Comparison of ENCODE assay signal across 11 cellular contexts in genomic region chr2:23287250-23287704, GRCh38.
A peak's percentile ranks its signal among the peaks of the same experiment; 100 is the strongest.
DNase-seq lines count a peak whose midpoint lies in the region; ATAC-seq and TF ChIP-seq lines count a peak whose summit lies in the region.
"Had no signal": no experiment of that assay in that cellular context is flagged by ENCODE, and none has a peak within 500 bp of the region (broad histone marks: within the 10 kb centered on the region; RNA-seq: fewer than 3 reads in every experiment).

No MANE protein-coding gene starts in this region.

- H4K8ac ChIP-seq in mesenchymal stem cell (ENCODE audit: low read length): no peak overlapping the region

- no peaks in the 10 kb centered on the region for H3K36me3 Mint-ChIP-seq in stimulated activated memory B cell treated with anti-CD40 and anti-IgM and Interleukin-4, amounts not matched to agents 10 μg/mL and 1 μg/mL and 100 μg/mL, for 72 hours
- H3K36me3 Mint-ChIP-seq: memory B cell had no signal

- peak overlapping the region in 1 of 2 experiments; percentile 42 for H3K18ac ChIP-seq in mesenchymal stem cell (ENCODE audit: low read depth in 1 of 2, low read length in 2 of 2)

- DNase-seq in HT1080 (ENCODE audit: low read depth): peak; percentile 12
- DNase-seq in epidermal melanocyte (ENCODE audit: insufficient read length, low spot score): peak; percentile 27
- DNase-seq in mesenchymal stem cell: peak; percentile 66
- DNase-seq in suprapubic skin (ENCODE audit: low spot score in 2 of 2): no peak
- no peak for DNase-seq in activated naive CD4-positive, alpha-beta T cell treated with Interleukin-2 at 50 U/mL for 16 hours
- DNase-seq in activated CD8-positive, alpha-beta memory T cell treated with anti-CD3 and anti-CD28 coated beads, Interleukin-2, amount 50 U/mL, for 48 hours: no peak
- DNase-seq: NCI-H1417 treated with DMSO at 0.1 percent for 48 hours had no signal

- TF ChIP-seq POLR2A in suprapubic skin (IDR thresholded peaks at IDR 0.05): no peak

- H2BK120ac ChIP-seq in mesenchymal stem cell (ENCODE audit: low read depth, low read length): no peak overlapping the region

- H3K4me1 ChIP-seq in mesenchymal stem cell (ENCODE audit: control insufficient read depth, insufficient read depth, low read depth, low read length): peaks cover 9% of the 10 kb centered on the region
- H3K4me1 ChIP-seq in suprapubic skin: peaks cover 30% of the 10 kb centered on the region

- H3K4ac ChIP-seq in mesenchymal stem cell (ENCODE audit: low read depth in 1 of 2, low read length in 2 of 2): no peak overlapping the region

- H3K14ac ChIP-seq in mesenchymal stem cell (ENCODE audit: low read length in 2 of 2): no peak overlapping the region

- H3K27me3 ChIP-seq in mesenchymal stem cell (ENCODE audit: control insufficient read depth in 1 of 2, insufficient read depth in 1 of 2, low read length in 2 of 2) (no peaks in the 10 kb centered on the region), suprapubic skin (no peaks in the 10 kb centered on the region)

- no peak overlapping the region for H2BK15ac ChIP-seq in mesenchymal stem cell (ENCODE audit: low read depth, poor library complexity, severe bottlenecking)

- no peak overlapping the region for H3K27ac Mint-ChIP-seq in stimulated activated memory B cell treated with anti-CD40 and anti-IgM and Interleukin-4, amounts not matched to agents 10 μg/mL and 1 μg/mL and 100 μg/mL, for 72 hours
- H3K27ac Mint-ChIP-seq: dendritic cell treated with granulocyte-macrophage colony-stimulating factor and Interleukin-4, amounts not matched to agents 40 ng/mL and 50 ng/mL, for 4 days; memory B cell had no signal

- H3K4me2 ChIP-seq in mesenchymal stem cell (ENCODE audit: low read length, poor library complexity, severe bottlenecking): no peak overlapping the region

- no peak overlapping the region for H3K23ac ChIP-seq in mesenchymal stem cell (ENCODE audit: low read length in 2 of 2)

- H4K91ac ChIP-seq in mesenchymal stem cell (ENCODE audit: low read length): no peak overlapping the region

- no peaks in the 10 kb centered on the region for H3K4me1 Mint-ChIP-seq in stimulated activated memory B cell treated with anti-CD40 and anti-IgM and Interleukin-4, amounts not matched to agents 10 μg/mL and 1 μg/mL and 100 μg/mL, for 72 hours
- H3K4me1 Mint-ChIP-seq: memory B cell had no signal

- H2BK5ac ChIP-seq in mesenchymal stem cell (ENCODE audit: low read depth, low read length, poor library complexity, severe bottlenecking): peak overlapping the region; percentile 36

- peak overlapping the region; percentile 43 for H3K9ac ChIP-seq in mesenchymal stem cell (ENCODE audit: low read length)

- no peaks in the 10 kb centered on the region for H3K79me1 ChIP-seq in mesenchymal stem cell (replicated peaks; ENCODE audit: low read length, poor library complexity, severe bottlenecking)

- WGBS in mesenchymal stem cell: 95% methylated on average over 2 of the region's 3 CpGs
- WGBS in suprapubic skin: 63% methylated on average over 3 of the region's 3 CpGs

- H3K27me3 Mint-ChIP-seq in stimulated activated memory B cell treated with anti-CD40 and anti-IgM and Interleukin-4, amounts not matched to agents 10 μg/mL and 1 μg/mL and 100 μg/mL, for 72 hours: no peaks in the 10 kb centered on the region
- H3K27me3 Mint-ChIP-seq: dendritic cell treated with granulocyte-macrophage colony-stimulating factor and Interleukin-4, amounts not matched to agents 40 ng/mL and 50 ng/mL, for 4 days had no signal

- peak overlapping the region; percentile 92 for H3K27ac ChIP-seq in mesenchymal stem cell (ENCODE audit: low read length, poor library complexity, severe bottlenecking)
- peak overlapping the region; percentile 59 for H3K27ac ChIP-seq in suprapubic skin

- H2BK12ac ChIP-seq in mesenchymal stem cell (ENCODE audit: low read length in 2 of 2): peak overlapping the region in 1 of 2 experiments; percentile 20

- TF ChIP-seq CTCF in suprapubic skin (IDR thresholded peaks at IDR 0.05): no peak

- peaks cover 3% of the 10 kb centered on the region for H3K9me3 Mint-ChIP-seq in stimulated activated memory B cell treated with anti-CD40 and anti-IgM and Interleukin-4, amounts not matched to agents 10 μg/mL and 1 μg/mL and 100 μg/mL, for 72 hours
- H3K9me3 Mint-ChIP-seq: dendritic cell treated with granulocyte-macrophage colony-stimulating factor and Interleukin-4, amounts not matched to agents 40 ng/mL and 50 ng/mL, for 4 days had no signal

- no peak overlapping the region for H2AK5ac ChIP-seq in mesenchymal stem cell (ENCODE audit: low read length, severe bottlenecking)

- no peak for TF ChIP-seq EP300 in suprapubic skin (IDR thresholded peaks at IDR 0.05)

- ATAC-seq in stimulated activated memory B cell treated with anti-CD40 and anti-IgM and Interleukin-4, amounts not matched to agents 10 μg/mL and 1 μg/mL and 100 μg/mL, for 72 hours: no peak
- ATAC-seq in HG02763 (IDR thresholded peaks at IDR 0.05; ENCODE audit: unreplicated experiment): no peak

- no peak overlapping the region for H2AFZ ChIP-seq in mesenchymal stem cell (ENCODE audit: low read depth, low read length)

- H3K9me3 ChIP-seq in mesenchymal stem cell (ENCODE audit: control insufficient read depth, low read length) (peaks cover 5% of the 10 kb centered on the region), suprapubic skin (no peaks in the 10 kb centered on the region)

- no peak overlapping the region for H3K4me3 Mint-ChIP-seq in stimulated activated memory B cell treated with anti-CD40 and anti-IgM and Interleukin-4, amounts not matched to agents 10 μg/mL and 1 μg/mL and 100 μg/mL, for 72 hours
- H3K4me3 Mint-ChIP-seq: dendritic cell treated with granulocyte-macrophage colony-stimulating factor and Interleukin-4, amounts not matched to agents 40 ng/mL and 50 ng/mL, for 4 days; memory B cell had no signal

- H3K36me3 ChIP-seq in mesenchymal stem cell (ENCODE audit: control insufficient read depth in 1 of 2, insufficient read depth in 2 of 2, low read depth in 1 of 2, low read length in 2 of 2) (no peaks in the 10 kb centered on the region), suprapubic skin (no peaks in the 10 kb centered on the region)

- peak overlapping the region in 1 of 2 experiments; percentile 17 for H3K4me3 ChIP-seq in mesenchymal stem cell (ENCODE audit: insufficient read depth in 1 of 2, low read depth in 1 of 2, low read length in 2 of 2)
- H3K4me3 ChIP-seq in suprapubic skin: no peak overlapping the region

Comparison
In these comparisons a context has a peak if more than half of its experiments do, and no peak if none do; other contexts are left out.
1. DNase-seq: peak in HT1080 (single experiment), epidermal melanocyte (single experiment) and mesenchymal stem cell (single experiment); none in suprapubic skin (0 of 2), activated naive CD4-positive, alpha-beta T cell treated with Interleukin-2 at 50 U/mL for 16 hours (single experiment) and activated CD8-positive, alpha-beta memory T cell treated with anti-CD3 and anti-CD28 coated beads, Interleukin-2, amount 50 U/mL, for 48 hours (single experiment).